1 cellular context compared by ENCODE assay signal in the genomic region with DNA sequence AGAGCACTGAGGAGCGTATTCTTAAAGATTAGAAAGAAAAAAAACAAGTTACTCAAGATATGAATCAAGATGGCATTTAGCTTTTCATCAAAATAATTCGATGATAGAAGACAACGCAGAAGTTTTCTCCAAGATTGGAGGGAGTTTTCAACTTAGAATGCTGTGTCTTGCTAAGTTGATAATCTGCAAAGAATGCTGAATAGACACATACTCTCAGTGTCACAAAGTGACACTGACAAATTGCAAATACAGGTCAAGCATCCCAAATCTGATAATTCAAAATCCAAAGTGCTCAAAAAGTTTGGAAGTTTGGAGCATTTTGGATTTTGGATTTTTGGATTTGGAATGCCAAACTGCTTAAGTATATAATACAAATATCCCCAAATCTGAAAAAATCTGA.
TF ChIP-seq lines count a peak whose summit lies in the region.

No MANE protein-coding gene starts in this region.

TF ChIP-seq in H1, 55 proteins besides CTCF, POLR2A, EP300 and RAD21:
- TF ChIP-seq CHD7 (IDR thresholded peaks at IDR 0.05; ENCODE audit: insufficient replicate concordance, low read length), result no peak
- TF ChIP-seq GTF2F1 (IDR thresholded peaks at IDR 0.05; ENCODE audit: borderline replicate concordance, low read depth, low read length), result no peak
- TF ChIP-seq, protein P1, sequence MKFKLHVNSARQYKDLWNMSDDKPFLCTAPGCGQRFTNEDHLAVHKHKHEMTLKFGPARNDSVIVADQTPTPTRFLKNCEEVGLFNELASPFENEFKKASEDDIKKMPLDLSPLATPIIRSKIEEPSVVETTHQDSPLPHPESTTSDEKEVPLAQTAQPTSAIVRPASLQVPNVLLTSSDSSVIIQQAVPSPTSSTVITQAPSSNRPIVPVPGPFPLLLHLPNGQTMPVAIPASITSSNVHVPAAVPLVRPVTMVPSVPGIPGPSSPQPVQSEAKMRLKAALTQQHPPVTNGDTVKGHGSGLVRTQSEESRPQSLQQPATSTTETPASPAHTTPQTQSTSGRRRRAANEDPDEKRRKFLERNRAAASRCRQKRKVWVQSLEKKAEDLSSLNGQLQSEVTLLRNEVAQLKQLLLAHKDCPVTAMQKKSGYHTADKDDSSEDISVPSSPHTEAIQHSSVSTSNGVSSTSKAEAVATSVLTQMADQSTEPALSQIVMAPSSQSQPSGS (IDR thresholded peaks at IDR 0.05; ENCODE audit: low read length), result no peak
- no peak for TF ChIP-seq CHD2 (IDR thresholded peaks at IDR 0.05; ENCODE audit: low read length)
- TF ChIP-seq BACH1 (IDR thresholded peaks at IDR 0.05; ENCODE audit: low read length), result no peak
